In the genomic region with DNA sequence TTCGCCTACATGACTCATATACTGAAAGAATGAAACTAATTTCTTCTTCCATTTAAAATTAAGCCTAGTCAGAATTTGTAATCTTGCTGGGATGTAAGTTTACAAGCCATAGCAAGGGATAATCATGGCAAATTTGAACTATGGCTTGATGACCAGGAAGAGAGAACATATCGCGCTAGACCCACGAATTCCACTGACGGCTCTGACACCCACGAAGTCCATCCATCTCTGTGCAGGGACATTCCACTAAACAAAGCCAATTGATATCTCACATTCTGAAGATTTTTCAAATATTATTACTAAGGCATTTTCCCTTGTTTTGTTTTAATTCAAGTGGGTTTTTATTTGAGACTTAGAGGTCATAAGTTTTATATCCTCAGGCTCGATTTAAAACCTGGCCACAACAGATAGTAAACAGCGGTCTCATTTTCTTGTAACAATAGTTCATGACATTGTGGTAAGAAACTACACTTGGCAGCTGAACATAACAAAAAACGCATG, we compare ENCODE assay signal across 17 cellular contexts.
DNase-seq lines count a peak whose midpoint lies in the region; ATAC-seq, FAIRE-seq and TF ChIP-seq lines count a peak whose summit lies in the region.
"Had no signal": no experiment of that assay in that cellular context is flagged by ENCODE, and none has a peak within 500 bp of the region (broad histone marks: within the 10 kb centered on the region; RNA-seq: fewer than 3 reads in every experiment).

No MANE protein-coding gene starts in this region.

- H3K79me2 ChIP-seq in SK-N-SH (ENCODE audit: insufficient read depth) (no peaks in the 10 kb centered on the region), astrocyte (ENCODE audit: insufficient read depth, low read length) (no peaks in the 10 kb centered on the region)

- H3K27me3 ChIP-seq in SK-N-SH (ENCODE audit: insufficient read depth) = no peaks in the 10 kb centered on the region
- H3K27me3 ChIP-seq in astrocyte (ENCODE audit: insufficient read depth, low read length) = no peaks in the 10 kb centered on the region
- no peaks in the 10 kb centered on the region for H3K27me3 ChIP-seq in vagina

- no peaks in the 10 kb centered on the region for H4K20me1 ChIP-seq in SK-N-SH (ENCODE audit: insufficient read depth)
- H4K20me1 ChIP-seq in astrocyte (ENCODE audit: insufficient read depth, low read length) = no peaks in the 10 kb centered on the region

- no peak overlapping the region for H3K4me3 Mint-ChIP-seq in astrocyte (ENCODE audit: unreplicated experiment)
- H3K4me3 Mint-ChIP-seq: activated naive CD4-positive, alpha-beta T cell treated with anti-CD3 and anti-CD28 coated beads for 36 hours; endodermal cell; WTC11 had no signal

- H3K27ac ChIP-seq in SK-N-SH (ENCODE audit: low read depth in 2 of 2, low read length in 1 of 2) (peak overlapping the region in 1 of 2 experiments; percentile 14; a peak in 2 of 4 replicates), astrocyte (ENCODE audit: low read depth, low read length) (peak overlapping the region; percentile 66), vagina (peak overlapping the region; percentile 9)
- H3K27ac ChIP-seq: 22Rv1 had no signal

- CTCF ChIA-PET in SK-N-SH (lab: Yijun Ruan, JAX) = interaction anchor here (1.8 kb wide), 1 partner anchor 17 kb away, joined by 4 read pairs; no protein-coding TSS in a partner anchor

- H3K9ac ChIP-seq in SK-N-SH = no peak overlapping the region
- H3K9ac ChIP-seq in astrocyte (ENCODE audit: low read length) = peak overlapping the region; percentile 19

- H3K9me3 Mint-ChIP-seq in astrocyte (ENCODE audit: unreplicated experiment) = peaks cover 2% of the 10 kb centered on the region
- H3K9me3 Mint-ChIP-seq: activated naive CD4-positive, alpha-beta T cell treated with anti-CD3 and anti-CD28 coated beads for 36 hours; endodermal cell; WTC11 had no signal

- peaks cover 35% of the 10 kb centered on the region for H3F3A ChIP-seq in SK-N-SH (replicated peaks; ENCODE audit: insufficient read depth)

- H3K9me3 ChIP-seq in SK-N-SH = no peaks in the 10 kb centered on the region
- no peaks in the 10 kb centered on the region for H3K9me3 ChIP-seq in astrocyte (ENCODE audit: insufficient read depth, low read depth, low read length)
- no peaks in the 10 kb centered on the region for H3K9me3 ChIP-seq in vagina
- H3K9me3 ChIP-seq: Caco-2, mucosa of descending colon had no signal

- H3K36me3 Mint-ChIP-seq in astrocyte (ENCODE audit: low read depth, unreplicated experiment) = no peaks in the 10 kb centered on the region
- H3K36me3 Mint-ChIP-seq: WTC11 had no signal

- 86% methylated on average over 9 of the region's 9 CpGs for WGBS in SK-N-SH (ENCODE audit: low lambda C conversion rate)

- peak overlapping the region; percentile 24 for H3K27ac Mint-ChIP-seq in astrocyte (ENCODE audit: unreplicated experiment)
- H3K27ac Mint-ChIP-seq: activated naive CD4-positive, alpha-beta T cell treated with anti-CD3 and anti-CD28 coated beads for 36 hours; endodermal cell; WTC11 had no signal

- no peak for TF ChIP-seq RAD21 in SK-N-SH (IDR thresholded peaks at IDR 0.05; ENCODE audit: low read length)

- POLR2A ChIA-PET in SK-N-SH (lab: Yijun Ruan, JAX) = no interaction called here

- H3K4me1 ChIP-seq in SK-N-SH (ENCODE audit: control insufficient read depth in 1 of 2, insufficient read depth in 2 of 2, low read depth in 1 of 2, low read length in 1 of 2) (peaks cover 9 to 32% of the 10 kb centered on the region in 2 experiments), astrocyte (ENCODE audit: insufficient read depth, low read length) (peaks cover 58% of the 10 kb centered on the region), vagina (peaks cover 32% of the 10 kb centered on the region)
- H3K4me1 ChIP-seq: Caco-2 had no signal

- no peak overlapping the region for H2AFZ ChIP-seq in SK-N-SH (ENCODE audit: low read depth)
- peak overlapping the region; percentile 39 for H2AFZ ChIP-seq in astrocyte (ENCODE audit: low read depth, low read length)

- H3K4me2 ChIP-seq in SK-N-SH = peak overlapping the region; percentile 4; the same call in 1 of the 2 replicates
- peak overlapping the region; percentile 59 for H3K4me2 ChIP-seq in astrocyte (ENCODE audit: low read length)

- no peak for TF ChIP-seq EP300 in SK-N-SH (IDR thresholded peaks at IDR 0.05; ENCODE audit: borderline replicate concordance in 1 of 2, low read depth in 1 of 2, low read length in 1 of 2)

- H3K36me3 ChIP-seq in SK-N-SH (replicated peaks in 1 of 2; ENCODE audit: control insufficient read depth in 1 of 2, insufficient read depth in 2 of 2, low read length in 1 of 2) = no peaks in the 10 kb centered on the region
- no peaks in the 10 kb centered on the region for H3K36me3 ChIP-seq in astrocyte (ENCODE audit: insufficient read depth, low read length)
- H3K36me3 ChIP-seq in vagina = no peaks in the 10 kb centered on the region

- intact Hi-C loops in vagina (cut with DNase I) = no loop called here

- peak; percentile 98 for FAIRE-seq in astrocyte (lab: Jason Lieb, UNC)

- H3K4me3 ChIP-seq in SK-N-SH (ENCODE audit: low read depth in 2 of 2, low read length in 1 of 2) = no peak overlapping the region
- H3K4me3 ChIP-seq in astrocyte (ENCODE audit: insufficient read depth, low read depth, low read length) = no peak overlapping the region
- no peak overlapping the region for H3K4me3 ChIP-seq in vagina
- H3K4me3 ChIP-seq: mucosa of descending colon had no signal

- no peak for TF ChIP-seq POLR2A in vagina (IDR thresholded peaks at IDR 0.05)

- H3K4me1 Mint-ChIP-seq in astrocyte (ENCODE audit: low read depth, unreplicated experiment) = peaks cover 43% of the 10 kb centered on the region

- no peak for DNase-seq in SK-N-SH
- DNase-seq in astrocyte (ENCODE audit: low read depth) = peak; percentile 87
- DNase-seq in fibroblast of the conjunctiva (ENCODE audit: low read depth) = peak; percentile 13
- DNase-seq in vagina (ENCODE audit: extremely low spot score in 2 of 2) = no peak
- no peak for DNase-seq in midbrain (lab: John Stamatoyannopoulos, UW)
- DNase-seq: activated naive CD4-positive, alpha-beta T cell treated with anti-CD3 and anti-CD28 coated beads for 36 hours; Caco-2; caudate nucleus; endodermal cell; mucosa of descending colon; NCI-H2029; NCI-H510A treated with DMSO at 0.1 percent for 48 hours had no signal

- TF ChIP-seq CTCF in SK-N-SH (IDR thresholded peaks at IDR 0.05) (no peak), astrocyte (IDR thresholded peaks at IDR 0.05; ENCODE audit: insufficient read depth, low read depth, low read length) (no peak), vagina (IDR thresholded peaks at IDR 0.05) (no peak)

- H3K27me3 Mint-ChIP-seq in astrocyte (ENCODE audit: low read depth, unreplicated experiment) = no peaks in the 10 kb centered on the region

- ATAC-seq in SK-N-SH treated with all-trans-retinoic acid at 6 μM for 48 hours (no peak), GM21619 (IDR thresholded peaks at IDR 0.05; ENCODE audit: unreplicated experiment) (no peak), GM21360 (IDR thresholded peaks at IDR 0.05; ENCODE audit: unreplicated experiment) (no peak)
- ATAC-seq: mucosa of descending colon, WTC11 had no signal

- no peaks in the 10 kb centered on the region for H3K9me2 ChIP-seq in SK-N-SH

TF ChIP-seq in SK-N-SH, 30 proteins besides CTCF, POLR2A, EP300 and RAD21 (continues in another document):
- TF ChIP-seq RCOR1 (IDR thresholded peaks at IDR 0.05; ENCODE audit: low read length) (no peak), TCF12 (IDR thresholded peaks at IDR 0.05) (no peak), TAF1 (IDR thresholded peaks at IDR 0.05; ENCODE audit: borderline replicate concordance, low read depth, low read length) (no peak), JUND (IDR thresholded peaks at IDR 0.05) (no peak), GABPA (IDR thresholded peaks at IDR 0.05; ENCODE audit: low read depth) (no peak), MEF2A (IDR thresholded peaks at IDR 0.05; ENCODE audit: borderline replicate concordance, low read depth) (no peak)
- TF ChIP-seq, protein P1, sequence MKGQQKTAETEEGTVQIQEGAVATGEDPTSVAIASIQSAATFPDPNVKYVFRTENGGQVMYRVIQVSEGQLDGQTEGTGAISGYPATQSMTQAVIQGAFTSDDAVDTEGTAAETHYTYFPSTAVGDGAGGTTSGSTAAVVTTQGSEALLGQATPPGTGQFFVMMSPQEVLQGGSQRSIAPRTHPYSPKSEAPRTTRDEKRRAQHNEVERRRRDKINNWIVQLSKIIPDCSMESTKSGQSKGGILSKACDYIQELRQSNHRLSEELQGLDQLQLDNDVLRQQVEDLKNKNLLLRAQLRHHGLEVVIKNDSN (IDR thresholded peaks at IDR 0.05; ENCODE audit: borderline replicate concordance, low read depth) = no peak

TF ChIP-seq in SK-N-SH treated with all-trans-retinoic acid at 6 μM for 48 hours, 23 proteins besides CTCF, POLR2A, EP300 and RAD21 (continues in another document):
- TF ChIP-seq, protein P2, sequence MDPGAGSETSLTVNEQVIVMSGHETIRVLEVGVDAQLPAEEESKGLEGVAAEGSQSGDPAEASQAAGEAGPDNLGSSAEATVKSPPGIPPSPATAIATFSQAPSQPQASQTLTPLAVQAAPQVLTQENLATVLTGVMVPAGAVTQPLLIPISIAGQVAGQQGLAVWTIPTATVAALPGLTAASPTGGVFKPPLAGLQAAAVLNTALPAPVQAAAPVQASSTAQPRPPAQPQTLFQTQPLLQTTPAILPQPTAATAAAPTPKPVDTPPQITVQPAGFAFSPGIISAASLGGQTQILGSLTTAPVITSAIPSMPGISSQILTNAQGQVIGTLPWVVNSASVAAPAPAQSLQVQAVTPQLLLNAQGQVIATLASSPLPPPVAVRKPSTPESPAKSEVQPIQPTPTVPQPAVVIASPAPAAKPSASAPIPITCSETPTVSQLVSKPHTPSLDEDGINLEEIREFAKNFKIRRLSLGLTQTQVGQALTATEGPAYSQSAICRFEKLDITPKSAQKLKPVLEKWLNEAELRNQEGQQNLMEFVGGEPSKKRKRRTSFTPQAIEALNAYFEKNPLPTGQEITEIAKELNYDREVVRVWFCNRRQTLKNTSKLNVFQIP (CRISPR knock-in tag; IDR thresholded peaks at IDR 0.05; ENCODE audit: borderline replicate concordance, low read depth) = no peak
- no peak for TF ChIP-seq ZC3H10 (CRISPR knock-in tag; IDR thresholded peaks at IDR 0.05)
- no peak for TF ChIP-seq ZNF70 (CRISPR knock-in tag; IDR thresholded peaks at IDR 0.05)
- no peak for TF ChIP-seq PPARA (CRISPR knock-in tag; IDR thresholded peaks at IDR 0.05; ENCODE audit: borderline replicate concordance)
- TF ChIP-seq, protein P3, sequence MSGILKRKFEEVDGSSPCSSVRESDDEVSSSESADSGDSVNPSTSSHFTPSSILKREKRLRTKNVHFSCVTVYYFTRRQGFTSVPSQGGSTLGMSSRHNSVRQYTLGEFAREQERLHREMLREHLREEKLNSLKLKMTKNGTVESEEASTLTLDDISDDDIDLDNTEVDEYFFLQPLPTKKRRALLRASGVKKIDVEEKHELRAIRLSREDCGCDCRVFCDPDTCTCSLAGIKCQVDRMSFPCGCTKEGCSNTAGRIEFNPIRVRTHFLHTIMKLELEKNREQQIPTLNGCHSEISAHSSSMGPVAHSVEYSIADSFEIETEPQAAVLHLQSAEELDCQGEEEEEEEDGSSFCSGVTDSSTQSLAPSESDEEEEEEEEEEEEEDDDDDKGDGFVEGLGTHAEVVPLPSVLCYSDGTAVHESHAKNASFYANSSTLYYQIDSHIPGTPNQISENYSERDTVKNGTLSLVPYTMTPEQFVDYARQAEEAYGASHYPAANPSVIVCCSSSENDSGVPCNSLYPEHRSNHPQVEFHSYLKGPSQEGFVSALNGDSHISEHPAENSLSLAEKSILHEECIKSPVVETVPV (CRISPR knock-in tag; IDR thresholded peaks at IDR 0.05) = no peak
- TF ChIP-seq ISL1 (CRISPR knock-in tag; IDR thresholded peaks at IDR 0.05) = no peak

Comparison
In these comparisons a context has a peak if more than half of its experiments do, and no peak if none do; other contexts are left out.
1. DNase-seq: peak in astrocyte (single experiment) and fibroblast of the conjunctiva (single experiment); none in SK-N-SH (single experiment), vagina (0 of 2) and midbrain (single experiment).